12 cellular contexts compared by ENCODE assay signal in genomic region chr9:128274245-128274644, GRCh38. TPM values are rescaled to one million over a fixed set of nuclear protein-coding genes. Genes with fewer than 3 reads are reported as not detected.
DNase-seq lines count a peak whose midpoint lies in the region; ATAC-seq and TF ChIP-seq lines count a peak whose summit lies in the region.
"Had no signal": no experiment of that assay in that cellular context is flagged by ENCODE, and none has a peak within 500 bp of the region (broad histone marks: within the 10 kb centered on the region; RNA-seq: fewer than 3 reads in every experiment).

No MANE protein-coding gene starts in this region.

- H4K20me1 ChIP-seq in MM.1S (ENCODE audit: insufficient read depth, low read length), result no peaks in the 10 kb centered on the region

- no peaks in the 10 kb centered on the region; the same call in 1 of the 2 replicates for H3F3A ChIP-seq in MM.1S (ENCODE audit: insufficient read depth, low read length)

- H3K27ac ChIP-seq in mesenchymal stem cell (ENCODE audit: low read length, poor library complexity, severe bottlenecking), result no peak overlapping the region
- H3K27ac ChIP-seq in MM.1S (ENCODE audit: low read length), result no peak overlapping the region
- H3K27ac ChIP-seq: HL-60 had no signal

- no peak for ATAC-seq in stimulated activated naive CD8-positive, alpha-beta T cell treated with anti-CD3 and anti-CD28 coated beads, Interleukin-15, Interleukin-2, amounts not matched to agents 100 U/mL and 50 U/mL, for 24 hours
- ATAC-seq: foreskin keratinocyte had no signal

- H3K9me2 ChIP-seq in MM.1S (replicated peaks; ENCODE audit: insufficient read depth, low read length), result no peaks in the 10 kb centered on the region

- H3K4ac ChIP-seq in mesenchymal stem cell (ENCODE audit: low read depth in 1 of 2, low read length in 2 of 2), result no peak overlapping the region

- H3K36me3 Mint-ChIP-seq in stimulated activated naive CD8-positive, alpha-beta T cell treated with anti-CD3 and anti-CD28 coated beads, Interleukin-15, Interleukin-2, amounts not matched to agents 100 ng/mL and 50 ng/mL, for 24 hours (ENCODE audit: low read depth), result peaks cover 10% of the 10 kb centered on the region

- no peak overlapping the region for H2BK120ac ChIP-seq in mesenchymal stem cell (ENCODE audit: low read depth, low read length)

- no peak overlapping the region for H2BK5ac ChIP-seq in mesenchymal stem cell (ENCODE audit: low read depth, low read length, poor library complexity, severe bottlenecking)

- H3K9me3 ChIP-seq in adipocyte (ENCODE audit: control insufficient read depth, low read length) (no peaks in the 10 kb centered on the region), mesenchymal stem cell (ENCODE audit: control insufficient read depth, low read length) (no peaks in the 10 kb centered on the region), MM.1S (replicated peaks; ENCODE audit: insufficient read depth, low read length) (no peaks in the 10 kb centered on the region)

- H2BK15ac ChIP-seq in mesenchymal stem cell (ENCODE audit: low read depth, poor library complexity, severe bottlenecking), result no peak overlapping the region

- TF ChIP-seq CTCF in MM.1S (IDR thresholded peaks at IDR 0.05; ENCODE audit: low read length), result no peak

- no peak overlapping the region for H3K18ac ChIP-seq in mesenchymal stem cell (ENCODE audit: low read depth in 1 of 2, low read length in 2 of 2)

- no peak overlapping the region for H3K14ac ChIP-seq in mesenchymal stem cell (ENCODE audit: low read length in 2 of 2)

- no peak overlapping the region for H4K8ac ChIP-seq in mesenchymal stem cell (ENCODE audit: low read length)

- H2AFZ ChIP-seq in mesenchymal stem cell (ENCODE audit: low read depth, low read length) (no peak overlapping the region), MM.1S (ENCODE audit: low read length) (no peak overlapping the region)

- H3K4me3 Mint-ChIP-seq in stimulated activated naive CD8-positive, alpha-beta T cell treated with anti-CD3 and anti-CD28 coated beads, Interleukin-15, Interleukin-2, amounts not matched to agents 100 ng/mL and 50 ng/mL, for 24 hours, result peak overlapping the region; percentile 97

- H3K36me3 ChIP-seq in adipocyte (ENCODE audit: control insufficient read depth, insufficient read depth, low read length, severe bottlenecking) (peaks cover 44% of the 10 kb centered on the region), mesenchymal stem cell (ENCODE audit: control insufficient read depth in 1 of 2, insufficient read depth in 2 of 2, low read depth in 1 of 2, low read length in 2 of 2) (peaks cover 30 to 52% of the 10 kb centered on the region in 2 experiments), MM.1S (replicated peaks; ENCODE audit: insufficient read depth, low read length) (no peaks in the 10 kb centered on the region)

- H2BK12ac ChIP-seq in mesenchymal stem cell (ENCODE audit: low read length in 2 of 2), result no peak overlapping the region

- DNase-seq in stimulated activated naive CD8-positive, alpha-beta T cell treated with anti-CD3 and anti-CD28 coated beads, Interleukin-15, Interleukin-2, amounts not matched to agents 100 U/mL and 50 U/mL, for 24 hours, result no peak
- peak; percentile 17 for DNase-seq in adipocyte (ENCODE audit: low read depth)
- no peak for DNase-seq in mesenchymal stem cell
- DNase-seq in NK-92 treated with Interleukin-12 subunit alpha and Interleukin-12 subunit beta, amount 100 ng/mL, for 24 hours (lab: John Stamatoyannopoulos, UW), result no peak
- no peak for DNase-seq in NCI-H2029 treated with DMSO at 0.1 percent for 48 hours (lab: John Stamatoyannopoulos, UW)
- DNase-seq in stimulated activated CD4-positive, alpha-beta T cell treated with anti-CD3 and anti-CD28 coated beads, Interleukin-1b, Interleukin-23, amount 100 ng/mL, for 48 hours, result no peak
- DNase-seq in MM.1S, result no peak
- DNase-seq: DMS 273 treated with DMSO at 0.1 percent for 48 hours, foreskin keratinocyte, NCI-H2227 treated with DMSO at 0.1 percent for 48 hours had no signal

- peaks cover 24% of the 10 kb centered on the region for H3K4me1 ChIP-seq in adipocyte (ENCODE audit: control insufficient read depth, insufficient read depth, low read length)
- peaks cover 17% of the 10 kb centered on the region for H3K4me1 ChIP-seq in mesenchymal stem cell (ENCODE audit: control insufficient read depth, insufficient read depth, low read depth, low read length)
- H3K4me1 ChIP-seq in MM.1S (ENCODE audit: low read length), result peaks cover 5% of the 10 kb centered on the region; the same call in 1 of the 2 replicates

- no peak overlapping the region for H3K23ac ChIP-seq in mesenchymal stem cell (ENCODE audit: low read length in 2 of 2)

- H3K4me1 Mint-ChIP-seq in stimulated activated naive CD8-positive, alpha-beta T cell treated with anti-CD3 and anti-CD28 coated beads, Interleukin-15, Interleukin-2, amounts not matched to agents 100 ng/mL and 50 ng/mL, for 24 hours (ENCODE audit: low read depth), result peaks cover 43% of the 10 kb centered on the region

- H3K9ac ChIP-seq in adipocyte (ENCODE audit: low read length), result peak overlapping the region; percentile 97
- H3K9ac ChIP-seq in mesenchymal stem cell (ENCODE audit: low read length), result peak overlapping the region; percentile 99
- no peak overlapping the region for H3K9ac ChIP-seq in MM.1S (ENCODE audit: low read length)

- no peak overlapping the region for H3K27ac Mint-ChIP-seq in stimulated activated naive CD8-positive, alpha-beta T cell treated with anti-CD3 and anti-CD28 coated beads, Interleukin-15, Interleukin-2, amounts not matched to agents 100 ng/mL and 50 ng/mL, for 24 hours

- H3K27me3 ChIP-seq in adipocyte (replicated peaks; ENCODE audit: control insufficient read depth, insufficient read depth, low read length) (no peaks in the 10 kb centered on the region), mesenchymal stem cell (ENCODE audit: control insufficient read depth in 1 of 2, insufficient read depth in 1 of 2, low read length in 2 of 2) (no peaks in the 10 kb centered on the region), MM.1S (replicated peaks; ENCODE audit: insufficient read depth, low read length) (no peaks in the 10 kb centered on the region)
- H3K27me3 ChIP-seq: foreskin keratinocyte had no signal

- no peak overlapping the region for H4K91ac ChIP-seq in mesenchymal stem cell (ENCODE audit: low read length)

- no peaks in the 10 kb centered on the region for H3K27me3 Mint-ChIP-seq in stimulated activated naive CD8-positive, alpha-beta T cell treated with anti-CD3 and anti-CD28 coated beads, Interleukin-15, Interleukin-2, amounts not matched to agents 100 ng/mL and 50 ng/mL, for 24 hours

- H3K4me2 ChIP-seq in mesenchymal stem cell (ENCODE audit: low read length, poor library complexity, severe bottlenecking) (no peak overlapping the region), MM.1S (ENCODE audit: low read depth, low read length) (no peak overlapping the region; the same call in 1 of the 2 replicates)

- peaks cover 39% of the 10 kb centered on the region for H3K79me1 ChIP-seq in mesenchymal stem cell (replicated peaks; ENCODE audit: low read length, poor library complexity, severe bottlenecking)

- no peak overlapping the region for H2AK5ac ChIP-seq in mesenchymal stem cell (ENCODE audit: low read length, severe bottlenecking)

- peaks cover 25% of the 10 kb centered on the region for H3K79me2 ChIP-seq in MM.1S (ENCODE audit: low read length)

- peak overlapping the region; percentile 99 for H3K4me3 ChIP-seq in adipocyte (ENCODE audit: low read length)
- H3K4me3 ChIP-seq in mesenchymal stem cell (ENCODE audit: insufficient read depth in 1 of 2, low read depth in 1 of 2, low read length in 2 of 2), result peak overlapping the region in 1 of 2 experiments; percentile 98
- H3K4me3 ChIP-seq in MM.1S (ENCODE audit: low read length), result no peak overlapping the region

- 87% methylated on average over 4 of the region's 8 CpGs for WGBS in mesenchymal stem cell

- no peaks in the 10 kb centered on the region for H3K9me3 Mint-ChIP-seq in stimulated activated naive CD8-positive, alpha-beta T cell treated with anti-CD3 and anti-CD28 coated beads, Interleukin-15, Interleukin-2, amounts not matched to agents 100 ng/mL and 50 ng/mL, for 24 hours

RNA-seq across cellular contexts. Expression of gene GOLGA2, which starts 1.6 kb away (rescaled TPM):
- polyA plus RNA-seq in mesenchymal stem cell (2013, experiment 1 of 2), result 109 TPM
- polyA plus RNA-seq in mesenchymal stem cell (2013, experiment 2 of 2), result 102 TPM

RNA-seq across cellular contexts. Expression of gene SWI5, which starts 1.8 kb away (rescaled TPM):
- polyA plus RNA-seq in mesenchymal stem cell (2013, experiment 1 of 2), result 35.0 TPM
- 33.3 TPM for polyA plus RNA-seq in mesenchymal stem cell (2013, experiment 2 of 2)

RNA-seq across cellular contexts. Expression of gene TRUB2, which starts 48.0 kb away (rescaled TPM):
- polyA plus RNA-seq in mesenchymal stem cell (2013, experiment 1 of 2), result 17.2 TPM
- polyA plus RNA-seq in mesenchymal stem cell (2013, experiment 2 of 2), result 15.7 TPM

RNA-seq across cellular contexts. Expression of gene COQ4, which starts 48.4 kb away (rescaled TPM):
- polyA plus RNA-seq in mesenchymal stem cell (2013, experiment 1 of 2), result 41.5 TPM
- 41.8 TPM for polyA plus RNA-seq in mesenchymal stem cell (2013, experiment 2 of 2)
